Comparison of ENCODE assay signal across 27 cellular contexts in the genomic region with DNA sequence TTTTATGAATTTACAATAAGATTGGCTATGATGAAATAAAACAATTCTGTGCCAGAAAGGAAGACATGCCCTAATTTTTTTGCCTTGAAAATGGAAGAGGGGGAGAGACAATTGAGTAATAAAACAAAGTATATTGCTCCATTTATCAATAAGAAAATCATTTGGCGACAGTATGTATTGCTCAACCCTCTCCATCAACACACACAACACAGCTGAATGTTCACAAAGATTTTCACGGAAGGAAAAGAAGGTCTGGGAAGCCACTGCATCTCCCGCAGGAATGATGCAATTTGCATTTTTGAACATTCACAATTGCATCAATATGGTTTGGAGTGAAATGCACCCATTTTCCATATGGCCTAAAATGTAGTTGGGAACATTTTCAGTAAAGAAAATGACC.
"Had no signal": no experiment of that assay in that cellular context is flagged by ENCODE, and none has a peak within 500 bp of the region (broad histone marks: within the 10 kb centered on the region; RNA-seq: fewer than 3 reads in every experiment).

No MANE protein-coding gene starts in this region.

- H3K27ac ChIP-seq: cardiac muscle cell, gastrocnemius medialis, heart left ventricle, transverse colon, vagina, WERI-Rb-1 had no signal

- H3K27me3 ChIP-seq: cardiac muscle cell, gastrocnemius medialis, heart left ventricle, transverse colon, vagina had no signal

- H3K36me3 ChIP-seq: gastrocnemius medialis, transverse colon, vagina, WERI-Rb-1 had no signal

- H3K27me3 Mint-ChIP-seq: dendritic cell treated with granulocyte-macrophage colony-stimulating factor and Interleukin-4, amounts not matched to agents 40 ng/mL and 50 ng/mL, for 4 days had no signal

- FAIRE-seq: kidney had no signal

- ATAC-seq: activated naive CD4-positive, alpha-beta T cell treated with anti-CD3 and anti-CD28 coated beads, Interleukin-2, amount 50 U/mL, for 72 hours; activated T-cell treated with anti-CD3 and anti-CD28 coated beads, Interleukin-2, amount 50 U/mL, for 72 hours; esophagus mucosa; gastrocnemius medialis; heart left ventricle; left lobe of liver had no signal

- H3K27ac Mint-ChIP-seq: activated T-cell treated with anti-CD3 and anti-CD28 coated beads, Interleukin-2, amount 50 U/mL, for 72 hours; dendritic cell treated with granulocyte-macrophage colony-stimulating factor and Interleukin-4, amounts not matched to agents 40 ng/mL and 50 ng/mL, for 4 days; nephron progenitor cell had no signal

- H3K9me3 Mint-ChIP-seq: activated naive CD4-positive, alpha-beta T cell treated with anti-CD3 and anti-CD28 coated beads, Interleukin-2, amount 50 U/mL, for 72 hours; activated T-cell treated with anti-CD3 and anti-CD28 coated beads, Interleukin-2, amount 50 U/mL, for 72 hours; dendritic cell treated with granulocyte-macrophage colony-stimulating factor and Interleukin-4, amounts not matched to agents 40 ng/mL and 50 ng/mL, for 4 days; nephron progenitor cell had no signal

- DNase-seq: activated CD4-positive, alpha-beta T cell treated with anti-CD3 and anti-CD28 coated beads for 1 hour; activated CD8-positive, alpha-beta memory T cell treated with anti-CD3 and anti-CD28 coated beads for 24 hours; activated effector memory CD4-positive, alpha-beta T cell treated with anti-CD3 and anti-CD28 coated beads, Interleukin-2, amount 50 U/mL, for 16 hours; activated T-cell treated with anti-CD3 and anti-CD28 coated beads, Interleukin-2, amount 50 U/mL, for 72 hours; amniotic stem cell; effector CD8-positive, alpha-beta T cell; gastrocnemius medialis; heart left ventricle; kidney; midbrain; nephron progenitor cell; nucleus accumbens; posterior cingulate gyrus; stimulated activated CD4-positive, alpha-beta T cell treated with anti-CD3 and anti-CD28 coated beads, Interleukin-12 subunit alpha, Interleukin-12 subunit beta, amount 100 ng/mL, for 4 hours; stimulated activated CD4-positive, alpha-beta T cell treated with anti-CD3 and anti-CD28 coated beads, Interleukin-1b, Interleukin-23, amount 100 ng/mL, for 48 hours; stimulated activated naive CD4-positive, alpha-beta T cell treated with Interleukin-2 at 50 U/mL for 16 hours; substantia nigra; T-helper 2 cell; transverse colon; WERI-Rb-1 had no signal

- H3K4me3 Mint-ChIP-seq: activated T-cell treated with anti-CD3 and anti-CD28 coated beads, Interleukin-2, amount 50 U/mL, for 72 hours; dendritic cell treated with granulocyte-macrophage colony-stimulating factor and Interleukin-4, amounts not matched to agents 40 ng/mL and 50 ng/mL, for 4 days; nephron progenitor cell had no signal

- H3K4me3 ChIP-seq: cardiac muscle cell, gastrocnemius medialis, heart left ventricle, lung, transverse colon, vagina had no signal

- H3K9me3 ChIP-seq: gastrocnemius medialis, heart left ventricle, transverse colon, vagina had no signal
